Comparison of ENCODE assay signal across 7 cellular contexts in genomic region chr19:12720296-12720695, GRCh38.
A peak's percentile ranks its signal among the peaks of the same experiment; 100 is the strongest.
DNase-seq lines count a peak whose midpoint lies in the region; ATAC-seq lines count a peak whose summit lies in the region.
"Had no signal": no experiment of that assay in that cellular context is flagged by ENCODE, and none has a peak within 500 bp of the region (broad histone marks: within the 10 kb centered on the region; RNA-seq: fewer than 3 reads in every experiment).

No MANE protein-coding gene starts in this region.

- H3K36me3 ChIP-seq in endocrine pancreas (ENCODE audit: control insufficient read depth, insufficient read depth, low read length): no peaks in the 10 kb centered on the region

- H3K27me3 ChIP-seq in endocrine pancreas (ENCODE audit: control insufficient read depth, insufficient read depth, low read length): no peaks in the 10 kb centered on the region

- no peak for ATAC-seq in stimulated activated effector memory CD8-positive, alpha-beta T cell treated with anti-CD3 and anti-CD28 coated beads, Interleukin-12 subunit alpha, Interleukin-12 subunit beta, amount 100 ng/mL, for 72 hours
- ATAC-seq in HG02798 (IDR thresholded peaks at IDR 0.05; ENCODE audit: poor library complexity, unreplicated experiment): no peak
- no peak for ATAC-seq in GM21576 (IDR thresholded peaks at IDR 0.05; ENCODE audit: unreplicated experiment)

- H3K4me1 ChIP-seq in endocrine pancreas (ENCODE audit: control insufficient read depth, insufficient read depth, low read length): peaks cover 3% of the 10 kb centered on the region

- no peak for DNase-seq in T-helper 1 cell
- no peak for DNase-seq in stimulated activated effector memory CD8-positive, alpha-beta T cell treated with anti-CD3 and anti-CD28 coated beads, Interleukin-12 subunit alpha, Interleukin-12 subunit beta, amount 100 ng/mL, for 72 hours (ENCODE audit: low spot score in 2 of 2)
- DNase-seq: hippocampal formation had no signal

- H3K9me3 Mint-ChIP-seq in T-helper 1 cell treated with Interleukin-12 subunit alpha and Interleukin-12 subunit beta and Interleukin-4 antibody, amounts not matched to agents 30 μg/mL and 1 μg/mL, for 36 hours: no peaks in the 10 kb centered on the region
- no peaks in the 10 kb centered on the region for H3K9me3 Mint-ChIP-seq in stimulated activated effector memory CD8-positive, alpha-beta T cell treated with anti-CD3 and anti-CD28 coated beads, Interleukin-12 subunit alpha, Interleukin-12 subunit beta, amount 100 ng/mL, for 72 hours

- no peaks in the 10 kb centered on the region for H3K9me3 ChIP-seq in endocrine pancreas (ENCODE audit: control insufficient read depth, low read length)

- peak overlapping the region; percentile 76 for H3K27ac Mint-ChIP-seq in T-helper 1 cell treated with Interleukin-12 subunit alpha and Interleukin-12 subunit beta and Interleukin-4 antibody, amounts not matched to agents 30 μg/mL and 1 μg/mL, for 36 hours
- peak overlapping the region; percentile 97 for H3K27ac Mint-ChIP-seq in stimulated activated effector memory CD8-positive, alpha-beta T cell treated with anti-CD3 and anti-CD28 coated beads, Interleukin-12 subunit alpha, Interleukin-12 subunit beta, amount 100 ng/mL, for 72 hours

- peaks cover 26% of the 10 kb centered on the region for H3K4me1 Mint-ChIP-seq in T-helper 1 cell treated with Interleukin-12 subunit alpha and Interleukin-12 subunit beta and Interleukin-4 antibody, amounts not matched to agents 30 μg/mL and 1 μg/mL, for 36 hours (ENCODE audit: low read depth)
- peaks cover 44% of the 10 kb centered on the region for H3K4me1 Mint-ChIP-seq in stimulated activated effector memory CD8-positive, alpha-beta T cell treated with anti-CD3 and anti-CD28 coated beads, Interleukin-12 subunit alpha, Interleukin-12 subunit beta, amount 100 ng/mL, for 72 hours

- H3K9ac ChIP-seq in endocrine pancreas (ENCODE audit: control insufficient read depth, insufficient read depth, low read length): peak overlapping the region; percentile 82

- no peaks in the 10 kb centered on the region for H3K27me3 Mint-ChIP-seq in T-helper 1 cell treated with Interleukin-12 subunit alpha and Interleukin-12 subunit beta and Interleukin-4 antibody, amounts not matched to agents 30 μg/mL and 1 μg/mL, for 36 hours (ENCODE audit: low read depth)

- H3K4me3 Mint-ChIP-seq in T-helper 1 cell treated with Interleukin-12 subunit alpha and Interleukin-12 subunit beta and Interleukin-4 antibody, amounts not matched to agents 30 μg/mL and 1 μg/mL, for 36 hours: peak overlapping the region; percentile 85
- H3K4me3 Mint-ChIP-seq in stimulated activated effector memory CD8-positive, alpha-beta T cell treated with anti-CD3 and anti-CD28 coated beads, Interleukin-12 subunit alpha, Interleukin-12 subunit beta, amount 100 ng/mL, for 72 hours: peak overlapping the region; percentile 83

- H3K4me3 ChIP-seq in endocrine pancreas (ENCODE audit: control insufficient read depth, insufficient read depth, low read length): no peak overlapping the region

- peaks cover 16% of the 10 kb centered on the region for H3K36me3 Mint-ChIP-seq in T-helper 1 cell treated with Interleukin-12 subunit alpha and Interleukin-12 subunit beta and Interleukin-4 antibody, amounts not matched to agents 30 μg/mL and 1 μg/mL, for 36 hours (ENCODE audit: low read depth)
- H3K36me3 Mint-ChIP-seq in stimulated activated effector memory CD8-positive, alpha-beta T cell treated with anti-CD3 and anti-CD28 coated beads, Interleukin-12 subunit alpha, Interleukin-12 subunit beta, amount 100 ng/mL, for 72 hours: peaks cover 87% of the 10 kb centered on the region
